ENCODE assay signal across 14 cellular contexts in genomic region chr1:229364216-229365065, GRCh38. TPM values are rescaled to one million over a fixed set of nuclear protein-coding genes. Genes with fewer than 3 reads are reported as not detected.
DNase-seq lines count a peak whose midpoint lies in the region; ATAC-seq and TF ChIP-seq lines count a peak whose summit lies in the region.
"Had no signal": no experiment of that assay in that cellular context is flagged by ENCODE, and none has a peak within 500 bp of the region (broad histone marks: within the 10 kb centered on the region; RNA-seq: fewer than 3 reads in every experiment).

No MANE protein-coding gene starts in this region.

- no peaks in the 10 kb centered on the region for H3K79me2 ChIP-seq in OCI-LY1 (ENCODE audit: insufficient read depth, low read length)

- peak overlapping the region; percentile 27; the same call in 1 of the 2 replicates for H3K4me2 ChIP-seq in OCI-LY1 (ENCODE audit: low read length)

- no peaks in the 10 kb centered on the region for H4K20me1 ChIP-seq in OCI-LY1 (ENCODE audit: insufficient read depth, low read length)

- H3K9me2 ChIP-seq in OCI-LY1 (ENCODE audit: low read depth, low read length) = no peaks in the 10 kb centered on the region

- H3F3A ChIP-seq in OCI-LY1 (ENCODE audit: insufficient read depth, low read length) = no peaks in the 10 kb centered on the region

- peaks cover 9% of the 10 kb centered on the region for H3K4me1 ChIP-seq in OCI-LY1 (ENCODE audit: insufficient read depth, low read length, severe bottlenecking)
- H3K4me1 ChIP-seq: Peyer's patch had no signal

- H3K4me3 ChIP-seq in OCI-LY1 (ENCODE audit: low read depth, low read length, poor library complexity, severe bottlenecking) = no peak overlapping the region
- H3K4me3 ChIP-seq: Peyer's patch had no signal

- no peak for TF ChIP-seq CTCF in OCI-LY1 (IDR thresholded peaks at IDR 0.05; ENCODE audit: low read length)

- peaks cover 3% of the 10 kb centered on the region; the same call in 1 of the 2 replicates for H3K27me3 ChIP-seq in OCI-LY1 (ENCODE audit: insufficient read depth, low read length)
- H3K27me3 ChIP-seq: Peyer's patch had no signal

- H3K36me3 ChIP-seq in OCI-LY1 (ENCODE audit: insufficient read depth, low read length) = no peaks in the 10 kb centered on the region
- H3K36me3 ChIP-seq: Peyer's patch had no signal

- no peak for ATAC-seq in HG03175 (IDR thresholded peaks at IDR 0.05; ENCODE audit: unreplicated experiment)

- H3K9ac ChIP-seq in OCI-LY1 (ENCODE audit: low read length) = no peak overlapping the region

- H3K9me3 ChIP-seq in OCI-LY1 (ENCODE audit: low read length) = no peaks in the 10 kb centered on the region
- H3K9me3 ChIP-seq: Peyer's patch had no signal

- DNase-seq in A172 (ENCODE audit: low spot score) = peak; percentile 27
- peak; percentile 39 for DNase-seq in HT1080 (ENCODE audit: low read depth)
- DNase-seq in myocyte (ENCODE audit: low read depth) = peak; percentile 91
- no peak for DNase-seq in NCI-H82 (lab: John Stamatoyannopoulos, UW)
- DNase-seq in activated T-cell treated with anti-CD3 and anti-CD28 coated beads, Interleukin-2, amount 50 U/mL, for 48 hours = no peak
- DNase-seq in midbrain (lab: John Stamatoyannopoulos, UW) = no peak
- DNase-seq: NCI-H2029, NCI-H2171, NCI-H510A, Peyer's patch, Right ventricle myocardium superior had no signal

- no peak overlapping the region for H3K27ac ChIP-seq in OCI-LY1 (ENCODE audit: low read depth, low read length, poor library complexity, severe bottlenecking)
- H3K27ac ChIP-seq: C4-2B, Peyer's patch had no signal

- H2AFZ ChIP-seq in OCI-LY1 (ENCODE audit: low read length) = peak overlapping the region; percentile 83; the same call in 1 of the 2 replicates

RNA-seq across cellular contexts. Expression of gene CCSAP, which starts 21.6 kb away (rescaled TPM):
- 31.0 and 33.5 TPM in 2 replicates for total RNA-seq in A172 (2014; rRNA removed; shearing (Covaris generic))
- total RNA-seq in HT1080 (2014; rRNA removed; shearing (Covaris generic)) = 4.8 and 5.4 TPM in 2 replicates
- polyA plus RNA-seq in HT1080 (2015; cell fraction: cytosol; rRNA removed) = 6.0 and 6.6 TPM in 2 replicates
- 6.1 and 6.5 TPM in 2 replicates for polyA plus RNA-seq in HT1080 (2015; cell fraction: nucleus; rRNA removed)
- 7.4 and 8.5 TPM in 2 replicates for total RNA-seq in myocyte
- 3.2 TPM for polyA plus RNA-seq in myocyte (2012)

Comparison
In these comparisons a context has a peak if more than half of its experiments do, and no peak if none do; other contexts are left out.
1. DNase-seq: peak in A172 (single experiment), HT1080 (single experiment) and myocyte (single experiment); none in NCI-H82 (single experiment), activated T-cell treated with anti-CD3 and anti-CD28 coated beads, Interleukin-2, amount 50 U/mL, for 48 hours (0 of 2) and midbrain (single experiment).